Comparison of ENCODE assay signal across 28 cellular contexts in genomic region chr3:53003320-53003719, GRCh38.
"Had no signal": no experiment of that assay in that cellular context is flagged by ENCODE, and none has a peak within 500 bp of the region (broad histone marks: within the 10 kb centered on the region; RNA-seq: fewer than 3 reads in every experiment).

No MANE protein-coding gene starts in this region.

- H3K4me3 ChIP-seq: stomach, suprapubic skin, testis, thoracic aorta, thyroid gland, tibial artery, tibial nerve, transverse colon, upper lobe of left lung, upper lobe of right lung, uterus, vagina had no signal

- H3K9me3 ChIP-seq: stomach, suprapubic skin, testis, thoracic aorta, thyroid gland, tibial artery, tibial nerve, transverse colon, upper lobe of left lung, upper lobe of right lung, uterus, vagina had no signal

- H3K27me3 ChIP-seq: stomach, suprapubic skin, testis, thyroid gland, tibial artery, tibial nerve, transverse colon, upper lobe of left lung, upper lobe of right lung, uterus, vagina had no signal

- H3K4me1 ChIP-seq: suprapubic skin, testis, thyroid gland, tibial artery, tibial nerve, upper lobe of left lung, upper lobe of right lung, uterus, vagina had no signal

- ATAC-seq: stimulated activated effector memory CD8-positive, alpha-beta T cell treated with anti-CD3 and anti-CD28 coated beads, Interleukin-12 subunit alpha, Interleukin-12 subunit beta, amount 100 ng/mL, for 72 hours; stimulated activated memory B cell treated with anti-CD40 and anti-IgM and Interleukin-4, amounts not matched to agents 10 μg/mL and 1 μg/mL and 100 μg/mL, for 72 hours; stimulated activated naive CD8-positive, alpha-beta T cell treated with anti-CD3 and anti-CD28 coated beads, Interleukin-15, amount 100 ng/mL, for 72 hours; stimulated activated naive CD8-positive, alpha-beta T cell treated with anti-CD3 and anti-CD28 coated beads, Interleukin-15, Interleukin-2, amounts not matched to agents 100 U/mL and 50 U/mL, for 24 hours; upper lobe of right lung had no signal

- H3K9me3 Mint-ChIP-seq: stimulated activated effector memory CD8-positive, alpha-beta T cell treated with anti-CD3 and anti-CD28 coated beads, Interleukin-12 subunit alpha, Interleukin-12 subunit beta, amount 100 ng/mL, for 72 hours; stimulated activated memory B cell treated with anti-CD40 and anti-IgM and Interleukin-4, amounts not matched to agents 10 μg/mL and 1 μg/mL and 100 μg/mL, for 72 hours; stimulated activated naive B cell treated with anti-CD40 and anti-IgM and Interleukin-4, amounts not matched to agents 10 μg/mL and 1 μg/mL and 100 μg/mL, for 72 hours; stimulated activated naive CD8-positive, alpha-beta T cell treated with anti-CD3 and anti-CD28 coated beads, Interleukin-15, amount 100 ng/mL, for 72 hours; stimulated activated naive CD8-positive, alpha-beta T cell treated with anti-CD3 and anti-CD28 coated beads, Interleukin-15, Interleukin-2, amounts not matched to agents 100 ng/mL and 50 ng/mL, for 24 hours; type B pancreatic cell had no signal

- H3K27me3 Mint-ChIP-seq: stimulated activated memory B cell treated with anti-CD40 and anti-IgM and Interleukin-4, amounts not matched to agents 10 μg/mL and 1 μg/mL and 100 μg/mL, for 72 hours; stimulated activated naive B cell treated with anti-CD40 and anti-IgM and Interleukin-4, amounts not matched to agents 10 μg/mL and 1 μg/mL and 100 μg/mL, for 72 hours; stimulated activated naive CD8-positive, alpha-beta T cell treated with anti-CD3 and anti-CD28 coated beads, Interleukin-15, amount 100 ng/mL, for 72 hours; stimulated activated naive CD8-positive, alpha-beta T cell treated with anti-CD3 and anti-CD28 coated beads, Interleukin-15, Interleukin-2, amounts not matched to agents 100 ng/mL and 50 ng/mL, for 24 hours; type B pancreatic cell had no signal

- H3K36me3 ChIP-seq: suprapubic skin, thoracic aorta, thyroid gland, tibial artery, tibial nerve, transverse colon, upper lobe of left lung, upper lobe of right lung, uterus, vagina had no signal

- H3K27ac Mint-ChIP-seq: stimulated activated effector memory CD8-positive, alpha-beta T cell treated with anti-CD3 and anti-CD28 coated beads, Interleukin-12 subunit alpha, Interleukin-12 subunit beta, amount 100 ng/mL, for 72 hours; stimulated activated memory B cell treated with anti-CD40 and anti-IgM and Interleukin-4, amounts not matched to agents 10 μg/mL and 1 μg/mL and 100 μg/mL, for 72 hours; stimulated activated naive B cell treated with anti-CD40 and anti-IgM and Interleukin-4, amounts not matched to agents 10 μg/mL and 1 μg/mL and 100 μg/mL, for 72 hours; stimulated activated naive CD8-positive, alpha-beta T cell treated with anti-CD3 and anti-CD28 coated beads, Interleukin-15, amount 100 ng/mL, for 72 hours; stimulated activated naive CD8-positive, alpha-beta T cell treated with anti-CD3 and anti-CD28 coated beads, Interleukin-15, Interleukin-2, amounts not matched to agents 100 ng/mL and 50 ng/mL, for 24 hours; type B pancreatic cell had no signal

- H3K36me3 Mint-ChIP-seq: stimulated activated effector memory CD8-positive, alpha-beta T cell treated with anti-CD3 and anti-CD28 coated beads, Interleukin-12 subunit alpha, Interleukin-12 subunit beta, amount 100 ng/mL, for 72 hours; type B pancreatic cell had no signal

- DNase-seq: stimulated activated CD4-positive, alpha-beta T cell treated with anti-CD3 and anti-CD28 coated beads, Interleukin-2, amount 100 ng/mL, for 48 hours; stimulated activated CD4-positive, alpha-beta T cell treated with anti-CD3 and anti-CD28 coated beads, Interleukin-4, amount 100 ng/mL, for 1 hour; stimulated activated CD4-positive, alpha-beta T cell treated with anti-CD3 and anti-CD28 coated beads, Interleukin-4, amount 100 ng/mL, for 24 hours; stimulated activated CD4-positive, alpha-beta T cell treated with anti-CD3 and anti-CD28 coated beads, Interleukin-4, amount 100 ng/mL, for 4 hours; stimulated activated CD8-positive, alpha-beta memory T cell treated with anti-CD3 and anti-CD28 coated beads, Interleukin-4, amount 100 ng/mL, for 48 hours; stimulated activated naive B cell treated with anti-CD40 and anti-IgM and Interleukin-4, amounts not matched to agents 10 μg/mL and 1 μg/mL and 100 μg/mL, for 72 hours; stimulated activated naive CD4-positive, alpha-beta T cell; stimulated activated naive CD4-positive, alpha-beta T cell treated with Interleukin-2 at 50 U/mL for 16 hours; stimulated activated naive CD8-positive, alpha-beta T cell treated with anti-CD3 and anti-CD28 coated beads, Interleukin-15, amount 100 ng/mL, for 72 hours; stimulated activated naive CD8-positive, alpha-beta T cell treated with anti-CD3 and anti-CD28 coated beads, Interleukin-15, Interleukin-2, amounts not matched to agents 100 U/mL and 50 U/mL, for 24 hours; stomach; substantia nigra; testis; thyroid gland; tibial artery; transverse colon; trophoblast cell; upper lobe of left lung; upper lobe of right lung; uterus had no signal

- H3K27ac ChIP-seq: stomach, suprapubic skin, testis, thoracic aorta, thyroid gland, tibial artery, tibial nerve, transverse colon, upper lobe of left lung, upper lobe of right lung, uterus, vagina had no signal

- H3K4me3 Mint-ChIP-seq: stimulated activated effector memory CD8-positive, alpha-beta T cell treated with anti-CD3 and anti-CD28 coated beads, Interleukin-12 subunit alpha, Interleukin-12 subunit beta, amount 100 ng/mL, for 72 hours; stimulated activated memory B cell treated with anti-CD40 and anti-IgM and Interleukin-4, amounts not matched to agents 10 μg/mL and 1 μg/mL and 100 μg/mL, for 72 hours; stimulated activated naive B cell treated with anti-CD40 and anti-IgM and Interleukin-4, amounts not matched to agents 10 μg/mL and 1 μg/mL and 100 μg/mL, for 72 hours; stimulated activated naive CD8-positive, alpha-beta T cell treated with anti-CD3 and anti-CD28 coated beads, Interleukin-15, amount 100 ng/mL, for 72 hours; stimulated activated naive CD8-positive, alpha-beta T cell treated with anti-CD3 and anti-CD28 coated beads, Interleukin-15, Interleukin-2, amounts not matched to agents 100 ng/mL and 50 ng/mL, for 24 hours; type B pancreatic cell had no signal
